15 cellular contexts compared by ENCODE assay signal in the genomic region with DNA sequence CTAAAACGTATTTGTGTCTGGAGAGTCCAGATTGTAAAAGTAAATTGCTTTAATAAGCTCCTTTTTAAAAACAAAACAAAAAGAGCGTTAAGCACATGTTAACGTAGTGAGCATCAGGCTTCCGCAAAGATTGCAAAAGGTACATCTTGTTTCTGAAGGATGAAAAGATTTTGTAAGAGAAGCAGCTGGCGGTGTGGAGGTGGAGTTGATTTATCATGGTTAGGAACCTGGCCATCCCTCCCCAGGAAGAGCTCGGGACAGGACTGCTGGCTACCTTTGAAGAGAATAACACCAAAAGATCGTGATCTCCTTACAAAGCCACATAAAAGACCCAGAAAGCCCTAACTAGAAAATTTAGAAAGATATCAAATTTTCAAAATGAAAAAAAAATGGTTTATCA.
DNase-seq lines count a peak whose midpoint lies in the region; ATAC-seq and TF ChIP-seq lines count a peak whose summit lies in the region.
"Had no signal": no experiment of that assay in that cellular context is flagged by ENCODE, and none has a peak within 500 bp of the region (broad histone marks: within the 10 kb centered on the region; RNA-seq: fewer than 3 reads in every experiment).

No MANE protein-coding gene starts in this region.

- no peak overlapping the region for H2AFZ ChIP-seq in mammary epithelial cell (ENCODE audit: low read depth, low read length)
- H2AFZ ChIP-seq in osteoblast (ENCODE audit: low read length), result no peak overlapping the region

- H3K27me3 ChIP-seq in mammary epithelial cell (ENCODE audit: insufficient read depth, low read length), result no peaks in the 10 kb centered on the region
- H3K27me3 ChIP-seq in osteoblast (ENCODE audit: insufficient read depth, low read length), result no peaks in the 10 kb centered on the region
- no peaks in the 10 kb centered on the region for H3K27me3 ChIP-seq in effector memory CD4-positive, alpha-beta T cell (replicated peaks; ENCODE audit: control insufficient read depth, insufficient read depth, low read length, poor library complexity, severe bottlenecking)
- no peaks in the 10 kb centered on the region for H3K27me3 ChIP-seq in CD8-positive, alpha-beta T cell (ENCODE audit: insufficient read depth, low read length)
- H3K27me3 ChIP-seq: BE2C had no signal

- no peaks in the 10 kb centered on the region for H4K20me1 ChIP-seq in mammary epithelial cell (ENCODE audit: insufficient read depth, low read length)
- H4K20me1 ChIP-seq in osteoblast (ENCODE audit: insufficient read depth, low read length), result no peaks in the 10 kb centered on the region

- no TSS peak for BruUV-seq in MCF 10A (replicated peaks; lab: Mats Ljungman, UMichigan)
- BruUV-seq in mammary epithelial cell (replicated peaks; lab: Mats Ljungman, UMichigan), result no TSS peak

- in situ Hi-C loops in mammary epithelial cell (cut with MboI; ENCODE audit: low sequenced_read_pairs in 2 of 2), result loop anchor here (10.0 to 25.0 kb wide), 3 partner anchors 137 to 245 kb away; no protein-coding TSS in a partner anchor

- H3K27ac Mint-ChIP-seq in MCF 10A (ENCODE audit: low read depth, unreplicated experiment), result no peak overlapping the region
- no peak overlapping the region for H3K27ac Mint-ChIP-seq in CD8-positive, alpha-beta T cell
- H3K27ac Mint-ChIP-seq: CD4-positive, CD25-positive, alpha-beta regulatory T cell; H9 had no signal

- no peaks in the 10 kb centered on the region for H3K79me2 ChIP-seq in mammary epithelial cell (ENCODE audit: insufficient read depth, low read length)
- no peaks in the 10 kb centered on the region for H3K79me2 ChIP-seq in osteoblast (ENCODE audit: insufficient read depth, low read length)

- H3K4me1 ChIP-seq in mammary epithelial cell (ENCODE audit: insufficient read depth, low read length) (peaks cover 11% of the 10 kb centered on the region), osteoblast (ENCODE audit: insufficient read depth, low read length) (no peaks in the 10 kb centered on the region)
- no peaks in the 10 kb centered on the region for H3K4me1 ChIP-seq in effector memory CD4-positive, alpha-beta T cell (ENCODE audit: control insufficient read depth, insufficient read depth, low read length, poor library complexity, severe bottlenecking)
- H3K4me1 ChIP-seq in CD8-positive, alpha-beta T cell (ENCODE audit: insufficient read depth, low read length), result no peaks in the 10 kb centered on the region
- H3K4me1 ChIP-seq: BE2C, Caco-2 had no signal

- H3K9ac ChIP-seq in mammary epithelial cell (ENCODE audit: insufficient read depth, low read length), result no peak overlapping the region

- no peak for DNase-seq in MCF 10A (ENCODE audit: unreplicated experiment)
- DNase-seq in mammary epithelial cell, result no peak
- DNase-seq in fibroblast of mammary gland (ENCODE audit: low read depth), result peak; percentile 27
- DNase-seq in osteoblast (ENCODE audit: insufficient read length, low spot score, missing footprints), result no peak
- DNase-seq in iPS-NIHi7 (ENCODE audit: extremely low spot score), result no peak
- DNase-seq in effector memory CD4-positive, alpha-beta T cell, result no peak
- no peak for DNase-seq in CD8-positive, alpha-beta T cell
- DNase-seq in NCI-H2171 treated with DMSO at 0.1 percent for 48 hours (lab: John Stamatoyannopoulos, UW), result no peak
- DNase-seq: 8988T; BE2C; C1 segment of cervical spinal cord; Caco-2; CD4-positive, CD25-positive, alpha-beta regulatory T cell; H9 had no signal

- no peak overlapping the region for H3K4me3 ChIP-seq in mammary epithelial cell (replicated peaks in 1 of 3; ENCODE audit: insufficient read depth in 1 of 3, low read depth in 2 of 3, low read length in 3 of 3)
- H3K4me3 ChIP-seq in fibroblast of mammary gland (ENCODE audit: control insufficient read depth, low read depth, low read length), result no peak overlapping the region
- no peak overlapping the region for H3K4me3 ChIP-seq in osteoblast (ENCODE audit: insufficient read depth, low read length)
- no peak overlapping the region for H3K4me3 ChIP-seq in effector memory CD4-positive, alpha-beta T cell (ENCODE audit: insufficient read depth, low read depth, low read length, poor library complexity, severe bottlenecking)
- H3K4me3 ChIP-seq in CD8-positive, alpha-beta T cell (ENCODE audit: low read depth, low read length), result no peak overlapping the region

- CTCF ChIA-PET in MCF 10A (lab: Yijun Ruan, JAX), result interaction anchor here (0.6 to 2.3 kb wide), 8 partner anchors 10 to 900 kb away, joined by 3 to 7 read pairs (median 4); a partner anchor contains a TSS
- CTCF ChIA-PET in mammary epithelial cell (lab: Charles Lee; ENCODE audit: low non-redundant PET), result no interaction called here
- CTCF ChIA-PET in CD8-positive, alpha-beta T cell (lab: Charles Lee), result no interaction called here

- no peaks in the 10 kb centered on the region for H3K9me3 Mint-ChIP-seq in MCF 10A (ENCODE audit: unreplicated experiment)
- no peaks in the 10 kb centered on the region for H3K9me3 Mint-ChIP-seq in CD8-positive, alpha-beta T cell
- H3K9me3 Mint-ChIP-seq: CD4-positive, CD25-positive, alpha-beta regulatory T cell; H9 had no signal

- peaks cover 76% of the 10 kb centered on the region for H3K36me3 Mint-ChIP-seq in MCF 10A (ENCODE audit: insufficient read depth, unreplicated experiment)
- no peaks in the 10 kb centered on the region for H3K36me3 Mint-ChIP-seq in CD8-positive, alpha-beta T cell
- H3K36me3 Mint-ChIP-seq: CD4-positive, CD25-positive, alpha-beta regulatory T cell had no signal

- H3K4me3 Mint-ChIP-seq in MCF 10A (ENCODE audit: unreplicated experiment), result peak overlapping the region; percentile 38
- H3K4me3 Mint-ChIP-seq in CD8-positive, alpha-beta T cell, result no peak overlapping the region
- H3K4me3 Mint-ChIP-seq: CD4-positive, CD25-positive, alpha-beta regulatory T cell; H9 had no signal

- H3K27ac ChIP-seq in mammary epithelial cell (ENCODE audit: insufficient read depth, low read depth, low read length), result no peak overlapping the region
- no peak overlapping the region for H3K27ac ChIP-seq in osteoblast (ENCODE audit: low read depth, low read length)
- no peak overlapping the region for H3K27ac ChIP-seq in effector memory CD4-positive, alpha-beta T cell (ENCODE audit: insufficient read depth, low read length, poor library complexity, severe bottlenecking)
- H3K27ac ChIP-seq in CD8-positive, alpha-beta T cell (ENCODE audit: low read depth, low read length), result no peak overlapping the region
- H3K27ac ChIP-seq: HL-60 had no signal

- H3K4me2 ChIP-seq in mammary epithelial cell (ENCODE audit: insufficient read depth, low read depth, low read length) (no peak overlapping the region), osteoblast (ENCODE audit: insufficient read depth, low read length) (peak overlapping the region; percentile 1)

- no peaks in the 10 kb centered on the region for H3K36me3 ChIP-seq in mammary epithelial cell (ENCODE audit: insufficient read depth, low read length)
- no peaks in the 10 kb centered on the region for H3K36me3 ChIP-seq in osteoblast (ENCODE audit: insufficient read depth, low read length)
- no peaks in the 10 kb centered on the region for H3K36me3 ChIP-seq in effector memory CD4-positive, alpha-beta T cell (ENCODE audit: control insufficient read depth, insufficient read depth, low read length)
- no peaks in the 10 kb centered on the region for H3K36me3 ChIP-seq in CD8-positive, alpha-beta T cell (ENCODE audit: insufficient read depth, low read length)
- H3K36me3 ChIP-seq: BE2C had no signal

- TF ChIP-seq CTCF in MCF 10A (IDR thresholded peaks at IDR 0.05; ENCODE audit: unreplicated experiment) (no peak), mammary epithelial cell (conservative IDR thresholded peaks at IDR 0.05 in 1 of 2, IDR thresholded peaks at IDR 0.05 in 1 of 2; ENCODE audit: extremely low read depth in 1 of 2, insufficient read depth in 1 of 2, low read depth in 1 of 2, low read length in 2 of 2) (no peak), fibroblast of mammary gland (conservative IDR thresholded peaks at IDR 0.05; ENCODE audit: control insufficient read depth, insufficient read depth, low read depth, low read length) (no peak), osteoblast (IDR thresholded peaks at IDR 0.05; ENCODE audit: extremely low read depth, low read depth, low read length) (no peak)
- no peak for TF ChIP-seq CTCF in CD8-positive, alpha-beta T cell (IDR thresholded peaks at IDR 0.05)

- intact Hi-C loops in MCF 10A (cut with micrococcal nuclease), result no loop called here
- intact Hi-C loops in mammary epithelial cell (cut with micrococcal nuclease), result no loop called here
- intact Hi-C loops in CD8-positive, alpha-beta T cell (cut with DNase I, micrococcal nuclease), result loop anchor here in 1 of 2 experiments (10.0 kb wide), 1 partner anchor 1687 kb away; no protein-coding TSS in a partner anchor

- dilution Hi-C loops in mammary epithelial cell (cut with HindIII; ENCODE audit: low sequenced_read_pairs), result no loop called here

- H3K4me1 Mint-ChIP-seq in MCF 10A (ENCODE audit: insufficient read depth, unreplicated experiment), result peaks cover 49% of the 10 kb centered on the region
- peaks cover 5% of the 10 kb centered on the region for H3K4me1 Mint-ChIP-seq in CD8-positive, alpha-beta T cell (ENCODE audit: low read depth)

- POLR2A ChIA-PET in MCF 10A (lab: Yijun Ruan, JAX), result interaction anchor here (0.6 to 1.9 kb wide), 3 partner anchors 137 to 238 kb away, joined by 4 to 9 read pairs (median 6); no protein-coding TSS in a partner anchor
- POLR2A ChIA-PET in CD8-positive, alpha-beta T cell (lab: Charles Lee), result no interaction called here

- no peak for ATAC-seq in CD8-positive, alpha-beta T cell

- H3K9me3 ChIP-seq in mammary epithelial cell (replicated peaks; ENCODE audit: insufficient read depth, low read length) (no peaks in the 10 kb centered on the region), osteoblast (ENCODE audit: low read depth, low read length) (no peaks in the 10 kb centered on the region)
- H3K9me3 ChIP-seq in effector memory CD4-positive, alpha-beta T cell (ENCODE audit: control insufficient read depth, low read length), result no peaks in the 10 kb centered on the region
- no peaks in the 10 kb centered on the region for H3K9me3 ChIP-seq in CD8-positive, alpha-beta T cell (ENCODE audit: low read length)
- H3K9me3 ChIP-seq: BE2C, Caco-2 had no signal

- 72% methylated on average over 7 of the region's 7 CpGs for WGBS in mammary epithelial cell (ENCODE audit: low coverage, missing lambda C conversion rate)

- H3K27me3 Mint-ChIP-seq in MCF 10A (ENCODE audit: insufficient read depth, unreplicated experiment), result no peaks in the 10 kb centered on the region
- peaks cover 36% of the 10 kb centered on the region for H3K27me3 Mint-ChIP-seq in CD8-positive, alpha-beta T cell (ENCODE audit: low read depth)
